In genomic region chr2:239008004-239008403, GRCh38 we compare ENCODE assay signal across 23 cellular contexts.
"Had no signal": no experiment of that assay in that cellular context is flagged by ENCODE, and none has a peak within 500 bp of the region (broad histone marks: within the 10 kb centered on the region; RNA-seq: fewer than 3 reads in every experiment).

No MANE protein-coding gene starts in this region.

- H3K9me3 Mint-ChIP-seq: activated naive CD4-positive, alpha-beta T cell treated with anti-CD3 and anti-CD28 coated beads, Interleukin-2, amount 50 U/mL, for 72 hours; central memory CD8-positive, alpha-beta T cell; naive thymus-derived CD8-positive, alpha-beta T cell had no signal

- H3K27ac ChIP-seq: breast epithelium, testis, uterus had no signal

- H3K4me2 ChIP-seq: smooth muscle cell had no signal

- H3K4me3 Mint-ChIP-seq: activated CD4-positive, alpha-beta T cell treated with anti-CD3 and anti-CD28 coated beads for 36 hours; activated CD8-positive, alpha-beta memory T cell treated with anti-CD3 and anti-CD28 coated beads, Interleukin-2, amount 10 ng/mL, durations not matched to agents 7 days and 5 days; activated CD8-positive, alpha-beta T cell treated with anti-CD3 and anti-CD28 coated beads, Interleukin-2, amount 10 ng/mL, durations not matched to agents 7 days and 5 days; central memory CD8-positive, alpha-beta T cell; memory B cell; naive thymus-derived CD8-positive, alpha-beta T cell had no signal

- H3K9me3 ChIP-seq: breast epithelium, testis, uterus had no signal

- H3K36me3 ChIP-seq: breast epithelium, uterus had no signal

- H3K36me3 Mint-ChIP-seq: activated CD8-positive, alpha-beta memory T cell treated with anti-CD3 and anti-CD28 coated beads, Interleukin-2, amount 10 ng/mL, durations not matched to agents 7 days and 5 days; activated naive CD4-positive, alpha-beta T cell treated with anti-CD3 and anti-CD28 coated beads, Interleukin-2, amount 50 U/mL, for 72 hours; memory B cell had no signal

- H3K27me3 ChIP-seq: breast epithelium, testis, uterus had no signal

- ATAC-seq: activated CD4-positive, alpha-beta T cell treated with anti-CD3 and anti-CD28 coated beads for 36 hours; activated CD8-positive, alpha-beta memory T cell treated with anti-CD3 and anti-CD28 coated beads, Interleukin-2, amount 10 ng/mL, durations not matched to agents 7 days and 5 days; activated CD8-positive, alpha-beta T cell treated with anti-CD3 and anti-CD28 coated beads, Interleukin-2, amount 10 ng/mL, durations not matched to agents 7 days and 5 days; activated naive CD4-positive, alpha-beta T cell treated with anti-CD3 and anti-CD28 coated beads, Interleukin-2, amount 50 U/mL, for 72 hours; left colon; naive thymus-derived CD8-positive, alpha-beta T cell had no signal

- H3K27ac Mint-ChIP-seq: activated CD4-positive, alpha-beta T cell treated with anti-CD3 and anti-CD28 coated beads for 36 hours; activated CD8-positive, alpha-beta memory T cell treated with anti-CD3 and anti-CD28 coated beads, Interleukin-2, amount 10 ng/mL, durations not matched to agents 7 days and 5 days; activated CD8-positive, alpha-beta T cell treated with anti-CD3 and anti-CD28 coated beads, Interleukin-2, amount 10 ng/mL, durations not matched to agents 7 days and 5 days; activated naive CD4-positive, alpha-beta T cell treated with anti-CD3 and anti-CD28 coated beads, Interleukin-2, amount 50 U/mL, for 72 hours; memory B cell; naive thymus-derived CD8-positive, alpha-beta T cell had no signal

- H3K4me1 Mint-ChIP-seq: activated CD4-positive, alpha-beta T cell treated with anti-CD3 and anti-CD28 coated beads for 36 hours; activated CD8-positive, alpha-beta memory T cell treated with anti-CD3 and anti-CD28 coated beads, Interleukin-2, amount 10 ng/mL, durations not matched to agents 7 days and 5 days; central memory CD8-positive, alpha-beta T cell; memory B cell; naive thymus-derived CD8-positive, alpha-beta T cell had no signal

- H3K4me3 ChIP-seq: breast epithelium, smooth muscle cell, testis, uterus had no signal

- FAIRE-seq: colon, frontal cortex, islet of Langerhans had no signal

- DNase-seq: activated CD4-positive, alpha-beta T cell treated with anti-CD3 and anti-CD28 coated beads for 36 hours; activated CD4-positive, CD25-positive, alpha-beta regulatory T cell; activated CD8-positive, alpha-beta memory T cell treated with anti-CD3 and anti-CD28 coated beads, Interleukin-2, amount 10 ng/mL, durations not matched to agents 7 days and 5 days; activated CD8-positive, alpha-beta T cell treated with anti-CD3 and anti-CD28 coated beads, Interleukin-2, amount 10 ng/mL, durations not matched to agents 7 days and 5 days; activated naive CD4-positive, alpha-beta T cell; activated T-cell treated with anti-CD3 and anti-CD28 coated beads, Interleukin-2, amount 50 U/mL, for 48 hours; dermis blood vessel endothelial cell; effector CD4-positive, alpha-beta T cell; glutamatergic neuron; left colon; naive thymus-derived CD8-positive, alpha-beta T cell; stimulated activated naive CD4-positive, alpha-beta T cell treated with Interleukin-2 at 50 U/mL for 16 hours; testis; trophoblast cell had no signal
